22 cellular contexts compared by ENCODE assay signal in genomic region chr7:92934096-92934495, GRCh38.
"Had no signal": no experiment of that assay in that cellular context is flagged by ENCODE, and none has a peak within 500 bp of the region (broad histone marks: within the 10 kb centered on the region; RNA-seq: fewer than 3 reads in every experiment).

No MANE protein-coding gene starts in this region.

- H2AFZ ChIP-seq: parathyroid adenoma had no signal

- H3K9ac ChIP-seq: parathyroid adenoma had no signal

- H3K4me3 Mint-ChIP-seq: activated naive CD4-positive, alpha-beta T cell treated with anti-CD3 and anti-CD28 coated beads, Interleukin-2, amount 50 U/mL, for 24 hours; activated T-cell treated with anti-CD3 and anti-CD28 coated beads, Interleukin-2, amount 50 U/mL, for 72 hours; natural killer cell had no signal

- H3K36me3 Mint-ChIP-seq: natural killer cell had no signal

- H3K9me3 ChIP-seq: neutrophil, uterus had no signal

- H3K27ac ChIP-seq: ascending aorta, esophagus muscularis mucosa, neutrophil, parathyroid adenoma, tibial artery, uterus had no signal

- H3K4me1 Mint-ChIP-seq: activated naive CD4-positive, alpha-beta T cell treated with anti-CD3 and anti-CD28 coated beads, Interleukin-2, amount 50 U/mL, for 24 hours; natural killer cell had no signal

- ATAC-seq: activated CD4-positive, CD25-positive, alpha-beta regulatory T cell treated with anti-CD3 and anti-CD28 coated beads, Interleukin-2, amount 50 U/mL, for 24 hours; activated T-cell treated with anti-CD3 and anti-CD28 coated beads, Interleukin-2, amount 50 U/mL, for 72 hours; natural killer cell; stimulated activated naive CD8-positive, alpha-beta T cell treated with anti-CD3 and anti-CD28 coated beads, Interleukin-15, Interleukin-2, amounts not matched to agents 100 U/mL and 50 U/mL, for 24 hours had no signal

- H3K27me3 ChIP-seq: ascending aorta, esophagus muscularis mucosa, neutrophil, tibial artery, uterus had no signal

- H3K4me3 ChIP-seq: ascending aorta, esophagus muscularis mucosa, tibial artery, uterus had no signal

- DNase-seq: activated CD4-positive, alpha-beta T cell treated with anti-CD3 and anti-CD28 coated beads, Interleukin-2, amount 50 U/mL, for 1 hour; activated CD8-positive, alpha-beta memory T cell treated with anti-CD3 and anti-CD28 coated beads for 24 hours; activated gamma-delta T cell; activated T-cell treated with anti-CD3 and anti-CD28 coated beads, Interleukin-2, amount 50 U/mL, for 72 hours; cerebellar nuclear complex; cortex of kidney; mesendoderm; natural killer cell; retina; stimulated activated CD4-positive, alpha-beta T cell treated with anti-CD3 and anti-CD28 coated beads, Interleukin-12 subunit alpha, Interleukin-12 subunit beta, amount 100 ng/mL, for 4 hours; stimulated activated CD4-positive, alpha-beta T cell treated with anti-CD3 and anti-CD28 coated beads, Interleukin-2, amount 100 ng/mL, for 24 hours; stimulated activated naive CD8-positive, alpha-beta T cell treated with anti-CD3 and anti-CD28 coated beads, Interleukin-15, Interleukin-2, amounts not matched to agents 100 U/mL and 50 U/mL, for 24 hours; substantia nigra; T1000; tibial artery; uterus had no signal

- H3K79me2 ChIP-seq: parathyroid adenoma had no signal

- H3K4me1 ChIP-seq: ascending aorta, esophagus muscularis mucosa, parathyroid adenoma, tibial artery, uterus had no signal

- H3K36me3 ChIP-seq: ascending aorta, esophagus muscularis mucosa, neutrophil, tibial artery, uterus had no signal

- H3K27ac Mint-ChIP-seq: activated naive CD4-positive, alpha-beta T cell treated with anti-CD3 and anti-CD28 coated beads, Interleukin-2, amount 50 U/mL, for 24 hours; activated T-cell treated with anti-CD3 and anti-CD28 coated beads, Interleukin-2, amount 50 U/mL, for 72 hours; natural killer cell had no signal
